16 cellular contexts compared by ENCODE assay signal in genomic region chr20:16035576-16035975, GRCh38.
"Had no signal": no experiment of that assay in that cellular context is flagged by ENCODE, and none has a peak within 500 bp of the region (broad histone marks: within the 10 kb centered on the region; RNA-seq: fewer than 3 reads in every experiment).

No MANE protein-coding gene starts in this region.

- DNase-seq: dermis blood vessel endothelial cell; dorsolateral prefrontal cortex; effector CD4-positive, alpha-beta T cell; effector memory CD4-positive, alpha-beta T cell; foreskin keratinocyte; heart left ventricle; hippocampal formation; left cardiac atrium; left lung; left ventricle myocardium superior; lower lobe of right lung; mesenchymal stem cell; midbrain had no signal

- H3K4me1 ChIP-seq: esophagus muscularis mucosa, foreskin keratinocyte, gastroesophageal sphincter, heart left ventricle, left lung, lower lobe of right lung had no signal

- H3K4me3 ChIP-seq: coronary artery, dorsolateral prefrontal cortex, esophagus muscularis mucosa, gastroesophageal sphincter, heart left ventricle, left lung, lower lobe of right lung had no signal

- H3K9me3 ChIP-seq: esophagus muscularis mucosa, gastroesophageal sphincter, heart left ventricle, left lung, lower lobe of right lung had no signal

- ATAC-seq: foreskin keratinocyte, gastroesophageal sphincter, heart left ventricle, left cardiac atrium, left lung, left ventricle myocardium superior, lower lobe of right lung had no signal

- H3K36me3 ChIP-seq: esophagus muscularis mucosa, gastroesophageal sphincter, heart left ventricle, left lung, lower lobe of right lung had no signal

- H3K27ac ChIP-seq: esophagus muscularis mucosa, foreskin keratinocyte, gastroesophageal sphincter, heart left ventricle, left lung, lower lobe of right lung had no signal

- H3K27me3 ChIP-seq: esophagus muscularis mucosa, gastroesophageal sphincter, heart left ventricle, left lung had no signal
